8 cellular contexts compared by ENCODE assay signal in the genomic region with DNA sequence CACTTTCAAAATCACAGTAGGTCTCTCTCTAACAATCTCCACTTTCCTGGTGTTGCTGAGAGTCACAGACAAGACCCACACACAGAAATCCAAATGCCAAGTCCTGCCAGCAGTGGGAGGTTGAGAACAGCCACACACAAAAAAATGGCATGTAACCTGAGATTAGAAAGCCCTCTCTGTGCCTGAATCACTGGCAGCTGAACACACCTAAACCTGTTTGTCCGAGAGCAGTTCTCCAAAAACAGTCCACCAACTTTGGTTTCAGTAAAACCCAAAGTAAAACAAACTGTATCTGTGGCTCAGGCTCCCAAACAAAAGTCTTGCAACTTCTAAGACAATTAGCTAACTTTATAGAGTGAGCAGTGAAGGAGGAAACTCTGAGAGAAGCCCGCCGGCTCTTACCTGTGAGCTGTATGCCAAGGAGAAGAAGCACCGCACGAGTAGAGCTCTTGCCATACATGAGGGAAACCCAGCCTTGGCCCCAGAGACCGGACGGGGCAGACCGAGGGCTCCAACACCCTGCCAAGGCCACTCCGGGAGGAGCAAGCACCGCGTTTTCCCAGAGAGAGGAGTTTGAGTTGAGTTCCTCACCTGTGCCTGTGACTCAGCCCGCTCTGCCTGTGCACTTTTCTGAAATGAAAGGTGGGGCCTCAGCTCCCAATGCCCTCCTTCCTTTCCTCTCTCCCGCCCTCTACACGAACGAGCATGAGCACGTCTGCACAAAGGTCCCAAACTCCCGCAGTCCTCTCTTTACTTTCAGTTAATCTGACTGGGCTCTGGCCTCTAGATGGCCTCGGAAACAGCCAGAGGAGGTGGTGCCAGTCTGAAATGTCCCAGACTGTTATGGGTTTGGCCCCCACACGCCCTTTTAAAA. TPM values are rescaled to one million over a fixed set of nuclear protein-coding genes. Genes with fewer than 3 reads are reported as not detected.
DNase-seq lines count a peak whose midpoint lies in the region; ATAC-seq and TF ChIP-seq lines count a peak whose summit lies in the region.

A gene (minus strand): TSS at position 604 of the 874 bp plus-strand sequence. CDS start 144 bp downstream, at position 460.

- peaks cover 0 to 24% (median 14%) of the 10 kb centered on the region in 4 donors for H3K4me1 Mint-ChIP-seq in CD4-positive, CD25-positive, alpha-beta regulatory T cell
- peaks cover 49% of the 10 kb centered on the region for H3K4me1 Mint-ChIP-seq in activated naive CD4-positive, alpha-beta T cell treated with anti-CD3 and anti-CD28 coated beads, Interleukin-2, amount 50 U/mL, for 24 hours

- peaks cover 26% of the 10 kb centered on the region for H3K27me3 Mint-ChIP-seq in CD4-positive, CD25-positive, alpha-beta regulatory T cell
- no peaks in the 10 kb centered on the region for H3K27me3 Mint-ChIP-seq in activated naive CD4-positive, alpha-beta T cell treated with anti-CD3 and anti-CD28 coated beads, Interleukin-2, amount 50 U/mL, for 24 hours

- no peaks in the 10 kb centered on the region for H3K36me3 Mint-ChIP-seq in CD4-positive, CD25-positive, alpha-beta regulatory T cell
- H3K36me3 Mint-ChIP-seq in activated naive CD4-positive, alpha-beta T cell treated with anti-CD3 and anti-CD28 coated beads, Interleukin-2, amount 50 U/mL, for 24 hours: peaks cover 12% of the 10 kb centered on the region

- TF ChIP-seq POLR2A in spleen (IDR thresholded peaks at IDR 0.05): no peak

- in situ Hi-C loops in GM13977 (cut with MboI; ENCODE audit: low pct_unique_long_range_greater_than_20kb, low sequenced_read_pairs, unreplicated experiment): no loop called here

- WGBS in spleen, 5 donors: 5 to 10% (median 7%) methylated on average over 19 of the region's 19 CpGs

- peaks cover 4% of the 10 kb centered on the region for H3K27me3 ChIP-seq in CD4-positive, CD25-positive, alpha-beta regulatory T cell (ENCODE audit: control insufficient read depth, insufficient read depth, low read length)
- peaks cover 0 to 44% (median 0%) of the 10 kb centered on the region in 7 donors for H3K27me3 ChIP-seq in spleen (replicated peaks in 1 of 7)

- no peaks in the 10 kb centered on the region for H3K9me3 Mint-ChIP-seq in CD4-positive, CD25-positive, alpha-beta regulatory T cell
- no peaks in the 10 kb centered on the region for H3K9me3 Mint-ChIP-seq in activated naive CD4-positive, alpha-beta T cell treated with anti-CD3 and anti-CD28 coated beads, Interleukin-2, amount 50 U/mL, for 24 hours

- intact Hi-C loops in spleen (cut with DNase I; ENCODE audit: low total_unique reads): no loop called here

- H3K36me3 ChIP-seq in CD4-positive, CD25-positive, alpha-beta regulatory T cell (ENCODE audit: control insufficient read depth, insufficient read depth, low read length): no peaks in the 10 kb centered on the region
- no peaks in the 10 kb centered on the region for H3K36me3 ChIP-seq in spleen

- ATAC-seq in CD4-positive, CD25-positive, alpha-beta regulatory T cell (ENCODE audit: low read depth in 2 of 2): peak; percentile 43 to 62
- no peak for ATAC-seq in HG03139 (IDR thresholded peaks at IDR 0.05; ENCODE audit: unreplicated experiment)

- H3K4me3 Mint-ChIP-seq in CD4-positive, CD25-positive, alpha-beta regulatory T cell: peak within 1 kb of the TSS; percentile 20 to 90 (median 80)
- peak within 1 kb of the TSS; percentile 95 for H3K4me3 Mint-ChIP-seq in activated naive CD4-positive, alpha-beta T cell treated with anti-CD3 and anti-CD28 coated beads, Interleukin-2, amount 50 U/mL, for 24 hours

- H3K9me3 ChIP-seq in CD4-positive, CD25-positive, alpha-beta regulatory T cell (ENCODE audit: control insufficient read depth in 2 of 2, low read length in 2 of 2): no peaks in the 10 kb centered on the region
- H3K9me3 ChIP-seq in iPS-18c (ENCODE audit: control insufficient read depth, insufficient read depth, low read length): no peaks in the 10 kb centered on the region
- peaks cover 0 to 5% (median 0%) of the 10 kb centered on the region in 8 donors for H3K9me3 ChIP-seq in spleen

- TF ChIP-seq CTCF in spleen (IDR thresholded peaks at IDR 0.05 in 8 of 11, conservative IDR thresholded peaks at IDR 0.05 in 3 of 11) (no peak), GM13977 (IDR thresholded peaks at IDR 0.05; ENCODE audit: extremely low read depth, insufficient read depth, missing control alignments) (no peak)

- H3K4me3 ChIP-seq in CD4-positive, CD25-positive, alpha-beta regulatory T cell (ENCODE audit: low read depth, low read length): peak within 1 kb of the TSS; percentile 51
- peak within 1 kb of the TSS; percentile 42; the same call in 1 of the 2 replicates for H3K4me3 ChIP-seq in iPS-18c (ENCODE audit: insufficient read depth, low read depth, low read length)
- peak within 1 kb of the TSS in 7 of 8 donors; percentile 23 to 59 (median 29) for H3K4me3 ChIP-seq in spleen

- no peak within 1 kb of the TSS for H3K27ac ChIP-seq in CD4-positive, CD25-positive, alpha-beta regulatory T cell (ENCODE audit: insufficient read depth, low read length, poor library complexity, severe bottlenecking)
- H3K27ac ChIP-seq in spleen: peak within 1 kb of the TSS in 6 of 8 donors; percentile 33 to 70 (median 44)

- H3K4me1 ChIP-seq in CD4-positive, CD25-positive, alpha-beta regulatory T cell (ENCODE audit: control insufficient read depth, insufficient read depth, low read length, poor library complexity, severe bottlenecking): peaks cover 10% of the 10 kb centered on the region
- H3K4me1 ChIP-seq in spleen: peaks cover 0 to 40% (median 21%) of the 10 kb centered on the region in 6 donors

- DNase-seq in CD4-positive, CD25-positive, alpha-beta regulatory T cell: peak in 1 of 3 donors; percentile 34
- DNase-seq in M059J (ENCODE audit: low read depth) (peak; percentile 79), spleen (peak; percentile 77), GM13977 (ENCODE audit: low spot score) (no peak), NCI-H345 treated with DMSO at 0.1 percent for 48 hours (lab: John Stamatoyannopoulos, UW; ENCODE audit: unreplicated experiment) (no peak)

- peak within 1 kb of the TSS; percentile 67 to 92 (median 73) for H3K27ac Mint-ChIP-seq in CD4-positive, CD25-positive, alpha-beta regulatory T cell
- peak within 1 kb of the TSS; percentile 90 for H3K27ac Mint-ChIP-seq in activated naive CD4-positive, alpha-beta T cell treated with anti-CD3 and anti-CD28 coated beads, Interleukin-2, amount 50 U/mL, for 24 hours

RNA-seq across cellular contexts. Expression of the gene that starts here (rescaled TPM):
- total RNA-seq in CD4-positive, CD25-positive, alpha-beta regulatory T cell: 1.0 TPM
- under 1 TPM in 1 of 4 donors, not detected in 3; 0.37 TPM for polyA plus RNA-seq in CD4-positive, CD25-positive, alpha-beta regulatory T cell
- 13.6 and 19.6 TPM in 2 replicates for total RNA-seq in M059J (2014; rRNA removed; shearing (Covaris generic))
- 10 to 100 TPM in 3 of 7 donors, 1 to 10 TPM in 4; 7.0 to 18.4 (median 9.8) TPM for total RNA-seq in spleen
- polyA plus RNA-seq in spleen: 1 to 10 TPM; 1.6 to 2.0 (median 1.8) TPM

Comparison
In these comparisons a context has a peak if more than half of its experiments do, and no peak if none do; other contexts are left out.
1. DNase-seq: peak in M059J (single experiment) and spleen (single experiment); none in GM13977 (single experiment) and NCI-H345 treated with DMSO at 0.1 percent for 48 hours (single experiment).
2. Peak in every context shown above with its lines, with median percentiles within 50 percentile points of each other: H3K4me3 ChIP-seq.